Comparison of ENCODE assay signal across 16 cellular contexts in the genomic region with DNA sequence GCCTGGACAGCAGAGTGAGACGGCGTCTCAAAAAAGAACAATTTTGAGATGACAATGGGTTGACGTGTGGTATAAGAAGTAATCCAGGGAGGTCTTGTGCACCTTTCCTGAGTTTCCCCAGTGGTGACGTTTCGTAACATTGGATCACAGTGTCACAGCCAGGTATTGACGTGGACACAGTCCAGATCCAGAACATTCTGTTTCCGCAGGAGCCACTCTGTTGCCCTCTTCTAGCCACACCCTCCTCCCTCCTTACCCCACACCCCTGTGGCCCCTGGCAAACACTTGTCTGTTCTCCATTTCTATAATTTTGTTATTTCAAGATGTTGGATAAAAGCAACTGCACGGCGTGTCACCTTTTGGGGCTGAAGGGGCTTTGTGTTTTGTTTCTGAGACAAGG. TPM values are rescaled to one million over a fixed set of nuclear protein-coding genes. Genes with fewer than 3 reads are reported as not detected.
DNase-seq lines count a peak whose midpoint lies in the region; ATAC-seq and TF ChIP-seq lines count a peak whose summit lies in the region.
"Had no signal": no experiment of that assay in that cellular context is flagged by ENCODE, and none has a peak within 500 bp of the region (broad histone marks: within the 10 kb centered on the region; RNA-seq: fewer than 3 reads in every experiment).

No MANE protein-coding gene starts in this region.

- CTCF ChIA-PET in IMR-90 (lab: Yijun Ruan, JAX), result no interaction called here

- no peak for TF ChIP-seq CTCF in IMR-90 (conservative IDR thresholded peaks at IDR 0.05; ENCODE audit: low read depth, low read length)
- no peak for TF ChIP-seq CTCF in chondrocyte (IDR thresholded peaks at IDR 0.05)

- no peaks in the 10 kb centered on the region for H3K27me3 ChIP-seq in IMR-90 (ENCODE audit: control insufficient read depth, insufficient read depth, low read length)
- H3K27me3 ChIP-seq: colonic mucosa had no signal

- H4K5ac ChIP-seq in IMR-90 (ENCODE audit: low read depth, low read length), result peak overlapping the region; percentile 72

- H2BK5ac ChIP-seq in IMR-90 (ENCODE audit: low read depth, low read length, poor library complexity, severe bottlenecking), result peak overlapping the region; percentile 87

- H3K27ac Mint-ChIP-seq in chondrocyte (ENCODE audit: unreplicated experiment), result peak overlapping the region; percentile 97
- H3K27ac Mint-ChIP-seq: B cell; natural killer cell treated with Interleukin-12 subunit alpha and Interleukin-12 subunit beta and Interleukin-15 and Interleukin-18, amount 100 ng/mL, for 72 hours had no signal

- in situ Hi-C loops in IMR-90 (cut with MboI; ENCODE audit: low sequenced_read_pairs), result no loop called here

- H3K36me3 ChIP-seq in IMR-90 (ENCODE audit: control insufficient read depth, insufficient read depth, low read length) (no peaks in the 10 kb centered on the region), mesodermal cell (ENCODE audit: control insufficient read depth, insufficient read depth, low read length) (no peaks in the 10 kb centered on the region)
- H3K36me3 ChIP-seq: colonic mucosa had no signal

- peak overlapping the region; percentile 96; the same call in 1 of the 3 replicates for H2BK15ac ChIP-seq in IMR-90 (ENCODE audit: low read depth, low read length)

- H3K9me1 ChIP-seq in IMR-90 (ENCODE audit: insufficient read depth, low read length), result peaks cover 10% of the 10 kb centered on the region

- peaks cover 0 to 1% of the 10 kb centered on the region in 2 experiments; a peak in 1 of 4 replicates for H3K79me1 ChIP-seq in IMR-90 (ENCODE audit: low read depth in 1 of 2, low read length in 2 of 2)

- no peak overlapping the region for H3K4me2 ChIP-seq in IMR-90 (ENCODE audit: low read depth, low read length)

- peaks cover 52% of the 10 kb centered on the region for H3K4me1 Mint-ChIP-seq in chondrocyte (ENCODE audit: low read depth)

- peak overlapping the region; percentile 94 for H3K4ac ChIP-seq in IMR-90 (ENCODE audit: low read depth, low read length)

- peak overlapping the region; percentile 85 for H2BK20ac ChIP-seq in IMR-90 (ENCODE audit: low read depth, low read length)

- H3K9me3 ChIP-seq in IMR-90 (ENCODE audit: control insufficient read depth, insufficient read depth, low read length) (no peaks in the 10 kb centered on the region), mesodermal cell (ENCODE audit: control insufficient read depth, low read length) (no peaks in the 10 kb centered on the region)
- H3K9me3 ChIP-seq: colonic mucosa had no signal

- peaks cover 1% of the 10 kb centered on the region for H3K36me3 Mint-ChIP-seq in chondrocyte (ENCODE audit: low read depth)
- H3K36me3 Mint-ChIP-seq: natural killer cell treated with Interleukin-12 subunit alpha and Interleukin-12 subunit beta and Interleukin-15 and Interleukin-18, amount 100 ng/mL, for 72 hours; WTC11 had no signal

- dilution Hi-C loops in IMR-90 (cut with HindIII; ENCODE audit: low sequenced_read_pairs, unreplicated experiment), result no loop called here

- H4K8ac ChIP-seq in IMR-90 (ENCODE audit: low read depth in 2 of 2, low read length in 2 of 2), result peak overlapping the region; percentile 33 to 98; a peak in 3 of 4 replicates

- no peak overlapping the region; the same call in 1 of the 2 replicates for H3K9ac ChIP-seq in IMR-90 (ENCODE audit: low read depth, low read length)

- DNase-seq in IMR-90 (no peak), chondrocyte (ENCODE audit: low spot score) (no peak), substantia nigra (lab: John Stamatoyannopoulos, UW) (no peak), NCI-H345 treated with DMSO at 0.1 percent for 48 hours (lab: John Stamatoyannopoulos, UW; ENCODE audit: unreplicated experiment) (no peak), hypothalamus (lab: John Stamatoyannopoulos, UW) (no peak)
- no peak for DNase-seq in stimulated activated CD4-positive, alpha-beta T cell treated with anti-CD3 and anti-CD28 coated beads, Interleukin-4, amount 100 ng/mL, for 24 hours
- DNase-seq: activated effector memory CD4-positive, alpha-beta T cell treated with Interleukin-2 at 50 U/mL for 16 hours; colonic mucosa; DMS 273 treated with DMSO at 0.1 percent for 48 hours; T-helper 1 cell had no signal

- POLR2A ChIA-PET in IMR-90 (lab: Charles Lee; ENCODE audit: unreplicated experiment), result no interaction called here

- H3K14ac ChIP-seq in IMR-90 (replicated peaks; ENCODE audit: low read depth, low read length), result peak overlapping the region; percentile 97

- no peak overlapping the region for H3K4me3 Mint-ChIP-seq in chondrocyte (ENCODE audit: unreplicated experiment)
- H3K4me3 Mint-ChIP-seq: B cell; natural killer cell treated with Interleukin-12 subunit alpha and Interleukin-12 subunit beta and Interleukin-15 and Interleukin-18, amount 100 ng/mL, for 72 hours; WTC11 had no signal

- peak overlapping the region; percentile 98 for H2AK5ac ChIP-seq in IMR-90 (ENCODE audit: low read depth, low read length)

- TF ChIP-seq POLR2A in IMR-90 (IDR thresholded peaks at IDR 0.05; ENCODE audit: low read depth, low read length), result no peak

- peak overlapping the region; percentile 89 for H4K91ac ChIP-seq in IMR-90 (ENCODE audit: insufficient read depth, low read depth, low read length)

- H2BK120ac ChIP-seq in IMR-90 (ENCODE audit: low read depth, low read length), result peak overlapping the region; percentile 93

- H2AK9ac ChIP-seq in IMR-90 (replicated peaks; ENCODE audit: low read depth, low read length, poor library complexity), result peak overlapping the region; percentile 89

- H3K4me3 ChIP-seq in IMR-90 (ENCODE audit: insufficient read depth, low read depth, low read length) (no peak overlapping the region), mesodermal cell (ENCODE audit: extremely low read depth, insufficient read depth, low read length, poor library complexity, severe bottlenecking) (no peak overlapping the region)
- H3K4me3 ChIP-seq: colonic mucosa, K562 had no signal

- no peak for ATAC-seq in IMR-90 (ENCODE audit: low read depth)
- no peak for ATAC-seq in HG02852 (IDR thresholded peaks at IDR 0.05; ENCODE audit: unreplicated experiment)
- ATAC-seq: natural killer cell treated with Interleukin-12 subunit alpha and Interleukin-12 subunit beta and Interleukin-15 and Interleukin-18, amount 100 ng/mL, for 72 hours; WTC11 had no signal

- no TSS peak for BruUV-seq in IMR-90 (replicated peaks; lab: Mats Ljungman, UMichigan)

- no peak overlapping the region for H3K56ac ChIP-seq in IMR-90 (ENCODE audit: extremely low read depth, insufficient read depth, low read length)

- no peak for TF ChIP-seq RAD21 in IMR-90 (IDR thresholded peaks at IDR 0.05; ENCODE audit: low read length)

- peaks cover 7% of the 10 kb centered on the region for H3K4me1 ChIP-seq in IMR-90 (ENCODE audit: control insufficient read depth, insufficient read depth, low read length)
- peaks cover 17% of the 10 kb centered on the region for H3K4me1 ChIP-seq in mesodermal cell (ENCODE audit: control insufficient read depth, insufficient read depth, low read length, poor library complexity, severe bottlenecking)
- H3K4me1 ChIP-seq: colonic mucosa had no signal

- intact Hi-C loops in IMR-90 (cut with micrococcal nuclease), result no loop called here

- no peaks in the 10 kb centered on the region for H3K27me3 Mint-ChIP-seq in chondrocyte (ENCODE audit: low read depth)
- H3K27me3 Mint-ChIP-seq: B cell; natural killer cell treated with Interleukin-12 subunit alpha and Interleukin-12 subunit beta and Interleukin-15 and Interleukin-18, amount 100 ng/mL, for 72 hours had no signal

- peak overlapping the region; percentile 89 for H2AFZ ChIP-seq in IMR-90 (replicated peaks; ENCODE audit: low read length, poor library complexity)

- WGBS in IMR-90 (ENCODE audit: extremely low coverage in 2 of 2, insufficient read length in 1 of 2), 2 experiments, result 94% methylated on average over 3 of the region's 9 CpGs; no CpG with 5 or more reads in 1 of the 2 experiments
- WGBS in mesodermal cell (ENCODE audit: insufficient coverage in 2 of 2), 2 experiments, result 95 to 97% methylated on average over 6 to 8 of the region's 9 CpGs

- peak overlapping the region; percentile 28; the same call in 1 of the 2 replicates for H3K23ac ChIP-seq in IMR-90 (ENCODE audit: low read depth, low read length)

- no peaks in the 10 kb centered on the region for H4K20me1 ChIP-seq in IMR-90 (ENCODE audit: insufficient read depth, low read length)

- H3K27ac ChIP-seq in IMR-90 (ENCODE audit: insufficient read depth, low read length) (peak overlapping the region; percentile 71), mesodermal cell (ENCODE audit: low read depth, low read length, severe bottlenecking) (peak overlapping the region; percentile 93), substantia nigra (ENCODE audit: low read depth, low read length, poor library complexity, severe bottlenecking) (peak overlapping the region; percentile 78)
- H3K27ac ChIP-seq: colonic mucosa had no signal

- peak overlapping the region; percentile 3; the same call in 1 of the 2 replicates for H3K18ac ChIP-seq in IMR-90 (ENCODE audit: low read depth, low read length)

- H3K9me3 Mint-ChIP-seq in chondrocyte (ENCODE audit: low read depth), result peaks cover 5% of the 10 kb centered on the region
- H3K9me3 Mint-ChIP-seq: natural killer cell treated with Interleukin-12 subunit alpha and Interleukin-12 subunit beta and Interleukin-15 and Interleukin-18, amount 100 ng/mL, for 72 hours; WTC11 had no signal

TF ChIP-seq in IMR-90, 13 proteins besides CTCF, POLR2A, EP300 and RAD21:
- TF ChIP-seq RCOR1 (IDR thresholded peaks at IDR 0.05; ENCODE audit: insufficient replicate concordance, low read length), result no peak
- TF ChIP-seq RFX5 (IDR thresholded peaks at IDR 0.05; ENCODE audit: low read depth, low read length), result no peak
- no peak for TF ChIP-seq BHLHE40 (IDR thresholded peaks at IDR 0.05; ENCODE audit: low read depth, low read length)
- TF ChIP-seq CEBPB (IDR thresholded peaks at IDR 0.05; ENCODE audit: low read depth, low read length), result no peak
- no peak for TF ChIP-seq MAFK (IDR thresholded peaks at IDR 0.05; ENCODE audit: low read depth, low read length)
- no peak for TF ChIP-seq USF2 (IDR thresholded peaks at IDR 0.05; ENCODE audit: low read depth, low read length)
- TF ChIP-seq MXI1 (IDR thresholded peaks at IDR 0.05; ENCODE audit: borderline replicate concordance, low read depth, low read length), result no peak

RNA-seq across cellular contexts. Expression of gene TRAPPC10, which starts 6.5 kb away (rescaled TPM):
- total RNA-seq in IMR-90 (2012; rRNA removed) (18.1 and 18.3 TPM in 2 replicates), chondrocyte (31.0 to 41.8 TPM (median 37.0 TPM) in 3 replicates)
- polyA plus RNA-seq in IMR-90 (2012; rRNA removed), result 17.8 and 18.3 TPM in 2 replicates
- polyA plus RNA-seq in IMR-90 (2012; cell fraction: cytosol; rRNA removed), result 7.7 and 8.1 TPM in 2 replicates
- 46.4 and 51.4 TPM in 2 replicates for polyA plus RNA-seq in IMR-90 (2012; cell fraction: nucleus; rRNA removed; ENCODE audit: low replicate concordance)
- polyA plus RNA-seq in mesodermal cell (2013, experiment 1 of 2), result 18.1 TPM
- polyA plus RNA-seq in mesodermal cell (2013, experiment 2 of 2), result 20.6 TPM
